Comparison of ENCODE assay signal across 2 cellular contexts in genomic region chr9:127437497-127438264, GRCh38.
TF ChIP-seq lines count a peak whose summit lies in the region.

No MANE protein-coding gene starts in this region.

TF ChIP-seq in A549, 52 proteins besides CTCF, POLR2A, EP300 and RAD21:
- TF ChIP-seq HMGXB4 (CRISPR knock-in tag; IDR thresholded peaks at IDR 0.05; ENCODE audit: borderline replicate concordance) (no peak), EHF (CRISPR knock-in tag; IDR thresholded peaks at IDR 0.05) (no peak), HDAC2 (IDR thresholded peaks at IDR 0.05) (no peak), MAFK (IDR thresholded peaks at IDR 0.05; ENCODE audit: partially characterized antibody) (no peak)

TF ChIP-seq in GM23338, 12 proteins besides CTCF, POLR2A, EP300 and RAD21 (continued from another document):
- no peak for TF ChIP-seq ETS1 (IDR thresholded peaks at IDR 0.05)
- TF ChIP-seq JUNB (IDR thresholded peaks at IDR 0.05; ENCODE audit: unreplicated experiment), result no peak
- no peak for TF ChIP-seq STAT1 (IDR thresholded peaks at IDR 0.05; ENCODE audit: unreplicated experiment)
- TF ChIP-seq NANOG (IDR thresholded peaks at IDR 0.05; ENCODE audit: borderline replicate concordance), result no peak
- TF ChIP-seq REST (IDR thresholded peaks at IDR 0.05; ENCODE audit: unreplicated experiment), result no peak
- TF ChIP-seq POLR2AphosphoS5 (IDR thresholded peaks at IDR 0.05; ENCODE audit: low read depth), result no peak
